In genomic region chr18:3449702-3450357, GRCh38 we compare ENCODE assay signal across 1 cellular context.
A peak's percentile ranks its signal among the peaks of the same experiment; 100 is the strongest.
TF ChIP-seq lines count a peak whose summit lies in the region.

TGIF1 (plus strand) TSS chr18:3450172; CDS start chr18:3450490, 318 bp downstream.

TF ChIP-seq in IMR-90, 13 proteins besides CTCF, POLR2A, EP300 and RAD21 (continued from another document):
- peak; percentile 89 for TF ChIP-seq CHD1 (IDR thresholded peaks at IDR 0.05; ENCODE audit: low read depth, low read length)
- no peak for TF ChIP-seq RFX5 (IDR thresholded peaks at IDR 0.05; ENCODE audit: low read depth, low read length)
- peak; percentile 88 for TF ChIP-seq BHLHE40 (IDR thresholded peaks at IDR 0.05; ENCODE audit: low read depth, low read length)
